Comparison of ENCODE assay signal across 10 cellular contexts in the genomic region with DNA sequence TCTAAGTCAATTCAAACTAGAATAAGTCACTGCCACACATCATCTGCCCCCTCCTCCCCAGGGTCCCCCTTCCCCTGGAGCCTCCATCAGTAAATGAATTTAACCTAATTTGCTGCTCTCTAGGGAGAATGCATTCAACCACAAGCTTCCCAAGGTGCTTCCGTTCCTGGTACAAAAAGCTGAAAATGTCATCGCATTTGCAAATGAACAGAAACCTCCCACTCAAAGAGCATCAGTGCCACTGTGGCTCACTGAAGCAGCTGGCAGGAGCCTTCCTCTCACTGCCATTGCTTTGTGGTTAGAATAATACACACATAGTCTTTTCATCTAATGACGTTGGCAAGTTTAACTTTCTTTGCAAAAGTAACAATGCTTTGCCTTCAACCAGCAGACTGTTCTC.
DNase-seq lines count a peak whose midpoint lies in the region; ATAC-seq and TF ChIP-seq lines count a peak whose summit lies in the region.
"Had no signal": no experiment of that assay in that cellular context is flagged by ENCODE, and none has a peak within 500 bp of the region (broad histone marks: within the 10 kb centered on the region; RNA-seq: fewer than 3 reads in every experiment).

No MANE protein-coding gene starts in this region.

- peaks cover 9% of the 10 kb centered on the region for H3K27me3 Mint-ChIP-seq in activated T-helper 17 cell treated with anti-CD3 and anti-CD28 coated beads, Interleukin-2, amount 50 U/mL, for 72 hours

- H3K4me2 ChIP-seq in osteoblast (ENCODE audit: insufficient read depth, low read length) = no peak overlapping the region

- H3K27ac ChIP-seq in osteoblast (ENCODE audit: low read depth, low read length) = no peak overlapping the region

- H3K4me3 ChIP-seq in BE2C (ENCODE audit: low read depth, low read length) = peak overlapping the region; percentile 16
- H3K4me3 ChIP-seq in osteoblast (ENCODE audit: insufficient read depth, low read length) = no peak overlapping the region

- H4K20me1 ChIP-seq in osteoblast (ENCODE audit: insufficient read depth, low read length) = no peaks in the 10 kb centered on the region

- H3K27me3 ChIP-seq in BE2C (no peaks in the 10 kb centered on the region), osteoblast (ENCODE audit: insufficient read depth, low read length) (peaks cover 3% of the 10 kb centered on the region)

- no peaks in the 10 kb centered on the region for H3K36me3 Mint-ChIP-seq in activated T-helper 17 cell treated with anti-CD3 and anti-CD28 coated beads, Interleukin-2, amount 50 U/mL, for 72 hours (ENCODE audit: low read depth)
- no peaks in the 10 kb centered on the region for H3K36me3 Mint-ChIP-seq in stimulated activated effector memory CD8-positive, alpha-beta T cell treated with anti-CD3 and anti-CD28 coated beads, Interleukin-12 subunit alpha, Interleukin-12 subunit beta, amount 100 ng/mL, for 72 hours

- DNase-seq in BE2C = peak; percentile 59
- DNase-seq in osteoblast (ENCODE audit: insufficient read length, low spot score, missing footprints) = no peak
- no peak for DNase-seq in stimulated activated CD4-positive, alpha-beta T cell treated with anti-CD3 and anti-CD28 coated beads, Interleukin-12 subunit alpha, Interleukin-12 subunit beta, amount 100 ng/mL, for 4 hours
- no peak for DNase-seq in NCI-H345 (lab: John Stamatoyannopoulos, UW)
- DNase-seq in stimulated activated effector memory CD8-positive, alpha-beta T cell treated with anti-CD3 and anti-CD28 coated beads, Interleukin-12 subunit alpha, Interleukin-12 subunit beta, amount 100 ng/mL, for 72 hours (ENCODE audit: low spot score in 2 of 2) = no peak
- DNase-seq: NCI-H1092 treated with DMSO at 0.1 percent for 48 hours had no signal

- H3K79me2 ChIP-seq in osteoblast (ENCODE audit: insufficient read depth, low read length) = no peaks in the 10 kb centered on the region

- H3K4me1 Mint-ChIP-seq in activated T-helper 17 cell treated with anti-CD3 and anti-CD28 coated beads, Interleukin-2, amount 50 U/mL, for 72 hours = peaks cover 5% of the 10 kb centered on the region
- no peaks in the 10 kb centered on the region for H3K4me1 Mint-ChIP-seq in stimulated activated effector memory CD8-positive, alpha-beta T cell treated with anti-CD3 and anti-CD28 coated beads, Interleukin-12 subunit alpha, Interleukin-12 subunit beta, amount 100 ng/mL, for 72 hours

- TF ChIP-seq CTCF in BE2C (IDR thresholded peaks at IDR 0.05; ENCODE audit: low read depth, low read length) = no peak
- TF ChIP-seq CTCF in osteoblast (IDR thresholded peaks at IDR 0.05; ENCODE audit: extremely low read depth, low read depth, low read length) = no peak

- H3K36me3 ChIP-seq in BE2C (no peaks in the 10 kb centered on the region), osteoblast (ENCODE audit: insufficient read depth, low read length) (no peaks in the 10 kb centered on the region)

- H3K4me3 Mint-ChIP-seq in activated T-helper 17 cell treated with anti-CD3 and anti-CD28 coated beads, Interleukin-2, amount 50 U/mL, for 72 hours = no peak overlapping the region
- H3K4me3 Mint-ChIP-seq in stimulated activated effector memory CD8-positive, alpha-beta T cell treated with anti-CD3 and anti-CD28 coated beads, Interleukin-12 subunit alpha, Interleukin-12 subunit beta, amount 100 ng/mL, for 72 hours = no peak overlapping the region

- no peaks in the 10 kb centered on the region for H3K9me3 Mint-ChIP-seq in activated T-helper 17 cell treated with anti-CD3 and anti-CD28 coated beads, Interleukin-2, amount 50 U/mL, for 72 hours
- no peaks in the 10 kb centered on the region for H3K9me3 Mint-ChIP-seq in stimulated activated effector memory CD8-positive, alpha-beta T cell treated with anti-CD3 and anti-CD28 coated beads, Interleukin-12 subunit alpha, Interleukin-12 subunit beta, amount 100 ng/mL, for 72 hours

- ATAC-seq in GM19328 (IDR thresholded peaks at IDR 0.05; ENCODE audit: unreplicated experiment) = peak; percentile 62
- peak; percentile 40 for ATAC-seq in HG03103 (IDR thresholded peaks at IDR 0.05; ENCODE audit: low read depth, unreplicated experiment)
- peak; percentile 37 for ATAC-seq in activated T-helper 17 cell treated with anti-CD3 and anti-CD28 coated beads, Interleukin-2, amount 50 U/mL, for 72 hours (replicated peaks)
- no peak for ATAC-seq in stimulated activated effector memory CD8-positive, alpha-beta T cell treated with anti-CD3 and anti-CD28 coated beads, Interleukin-12 subunit alpha, Interleukin-12 subunit beta, amount 100 ng/mL, for 72 hours
- ATAC-seq: sciatic nerve had no signal

- H2AFZ ChIP-seq in osteoblast (ENCODE audit: low read length) = no peak overlapping the region

- H3K9me3 ChIP-seq in BE2C = no peaks in the 10 kb centered on the region
- no peaks in the 10 kb centered on the region for H3K9me3 ChIP-seq in osteoblast (ENCODE audit: low read depth, low read length)

- H3K4me1 ChIP-seq in BE2C = peaks cover 17% of the 10 kb centered on the region
- H3K4me1 ChIP-seq in osteoblast (ENCODE audit: insufficient read depth, low read length) = peaks cover 2% of the 10 kb centered on the region

- no peak overlapping the region for H3K27ac Mint-ChIP-seq in activated T-helper 17 cell treated with anti-CD3 and anti-CD28 coated beads, Interleukin-2, amount 50 U/mL, for 72 hours
- no peak overlapping the region for H3K27ac Mint-ChIP-seq in stimulated activated effector memory CD8-positive, alpha-beta T cell treated with anti-CD3 and anti-CD28 coated beads, Interleukin-12 subunit alpha, Interleukin-12 subunit beta, amount 100 ng/mL, for 72 hours
